In genomic region chr2:219205165-219205538, GRCh38 we compare ENCODE assay signal across 17 cellular contexts. TPM values are rescaled to one million over a fixed set of nuclear protein-coding genes. Genes with fewer than 3 reads are reported as not detected.
DNase-seq lines count a peak whose midpoint lies in the region; ATAC-seq, FAIRE-seq and TF ChIP-seq lines count a peak whose summit lies in the region.
"Had no signal": no experiment of that assay in that cellular context is flagged by ENCODE, and none has a peak within 500 bp of the region (broad histone marks: within the 10 kb centered on the region; RNA-seq: fewer than 3 reads in every experiment).

No MANE protein-coding gene starts in this region.

- TF ChIP-seq EP300 in HepG2 (IDR thresholded peaks at IDR 0.05; ENCODE audit: low read depth in 2 of 2, low read length in 2 of 2) (no peak), HepG2 (CRISPR knock-in tag; IDR thresholded peaks at IDR 0.05; ENCODE audit: borderline replicate concordance) (no peak)

- FAIRE-seq in HepG2 (lab: Jason Lieb, UNC) = no peak
- FAIRE-seq: H1 had no signal

- POLR2A ChIA-PET in HepG2 (lab: Yijun Ruan, JAX) = interaction anchor here (1.4 to 5.6 kb wide), 2 partner anchors 12 to 29 kb away, joined by 3 to 196 read pairs; partner anchors contain the start of genes ABCB6 and CNPPD1
- POLR2A ChIA-PET in activated CD8-positive, alpha-beta T cell treated with anti-CD3 and anti-CD28 coated beads, Interleukin-2, amount 10 ng/mL, durations not matched to agents 7 days and 5 days (lab: Charles Lee) = interaction anchor here (1.1 to 5.3 kb wide), 3 partner anchors 8 to 29 kb away, joined by 7 to 49 read pairs (median 9); partner anchors contain the start of genes ABCB6, CNPPD1 and RETREG2

- in situ Hi-C loops in HepG2 (cut with HindIII; ENCODE audit: extremely low pct_ligation_motif_present, low pct_unique_long_range_greater_than_20kb) = loop anchor here (5.0 kb wide), 1 partner anchor 33 kb away; the partner anchor contains the start of gene SLC23A3

- H3K4me3 ChIP-seq in HepG2 (replicated peaks in 1 of 3; ENCODE audit: insufficient read depth in 1 of 3, low read depth in 2 of 3, low read length in 3 of 3) (no peak overlapping the region), right lobe of liver (no peak overlapping the region)
- H3K4me3 ChIP-seq: SJSA1 had no signal

- no peaks in the 10 kb centered on the region for H4K20me1 ChIP-seq in HepG2 (ENCODE audit: insufficient read depth, low read length)

- no peak for TF ChIP-seq POLR2A in HepG2 (IDR thresholded peaks at IDR 0.05; ENCODE audit: insufficient read depth in 1 of 2, low read depth in 2 of 2, low read length in 2 of 2)
- no peak for TF ChIP-seq POLR2A in right lobe of liver (IDR thresholded peaks at IDR 0.05)

- peaks cover 53% of the 10 kb centered on the region for H3K4me1 Mint-ChIP-seq in activated CD8-positive, alpha-beta T cell treated with anti-CD3 and anti-CD28 coated beads, Interleukin-2, amount 10 ng/mL, durations not matched to agents 7 days and 5 days (ENCODE audit: low read depth)
- H3K4me1 Mint-ChIP-seq in naive B cell = peaks cover 12 to 29% (median 21%) of the 10 kb centered on the region in 3 donors
- peaks cover 18% of the 10 kb centered on the region for H3K4me1 Mint-ChIP-seq in type B pancreatic cell (ENCODE audit: unreplicated experiment)

- no peak overlapping the region for H3K4me3 Mint-ChIP-seq in activated CD8-positive, alpha-beta T cell treated with anti-CD3 and anti-CD28 coated beads, Interleukin-2, amount 10 ng/mL, durations not matched to agents 7 days and 5 days
- H3K4me3 Mint-ChIP-seq in naive B cell = peak overlapping the region in 5 of 8 donors; percentile 20 to 76 (median 62)
- peak overlapping the region; percentile 51 for H3K4me3 Mint-ChIP-seq in type B pancreatic cell

- intact Hi-C loops in HepG2 (cut with micrococcal nuclease; ENCODE audit: unreplicated experiment) (no loop called here), right lobe of liver (cut with DNase I) (loop anchor here in 1 of 2 donors (5.0 kb wide), 1 partner anchor 33 kb away; the partner anchor contains the start of gene SLC23A3)

- no peak overlapping the region for H2AFZ ChIP-seq in HepG2 (ENCODE audit: low read length)

- H3K4me1 ChIP-seq in HepG2 (ENCODE audit: insufficient read depth, low read length) (peaks cover 53% of the 10 kb centered on the region), right lobe of liver (peaks cover 0 to 24% (median 8%) of the 10 kb centered on the region in 4 donors)

- WGBS in HepG2 (ENCODE audit: low lambda C conversion rate) = 83% methylated on average over 5 of the region's 5 CpGs
- 89% methylated on average over 5 of the region's 5 CpGs for WGBS in right lobe of liver (ENCODE audit: insufficient coverage, low coverage, low lambda C conversion rate, missing lambda C conversion rate)

- H3K36me3 Mint-ChIP-seq in activated CD8-positive, alpha-beta T cell treated with anti-CD3 and anti-CD28 coated beads, Interleukin-2, amount 10 ng/mL, durations not matched to agents 7 days and 5 days (ENCODE audit: low read depth) = peaks cover 50% of the 10 kb centered on the region
- H3K36me3 Mint-ChIP-seq in naive B cell (no peaks in the 10 kb centered on the region), type B pancreatic cell (no peaks in the 10 kb centered on the region)

- H3K9me3 ChIP-seq in HepG2 (ENCODE audit: low read length) = no peaks in the 10 kb centered on the region
- H3K9me3 ChIP-seq in right lobe of liver = no peaks in the 10 kb centered on the region
- H3K9me3 ChIP-seq: psoas muscle, SJSA1 had no signal

- peaks cover 6% of the 10 kb centered on the region for H3K79me2 ChIP-seq in HepG2 (ENCODE audit: insufficient read depth, low read length)

- H3K36me3 ChIP-seq in HepG2 (replicated peaks in 1 of 2; ENCODE audit: control insufficient read depth in 1 of 2, insufficient read depth in 2 of 2, low read length in 2 of 2) (peaks cover 2 to 11% of the 10 kb centered on the region in 2 experiments), right lobe of liver (peaks cover 0 to 16% (median 5%) of the 10 kb centered on the region in 4 donors)

- no peaks in the 10 kb centered on the region; a peak in 1 of 5 replicates for H3K27me3 ChIP-seq in HepG2 (ENCODE audit: control insufficient read depth in 1 of 2, insufficient read depth in 2 of 2, low read length in 2 of 2)
- H3K27me3 ChIP-seq in right lobe of liver = no peaks in the 10 kb centered on the region
- H3K27me3 ChIP-seq: SJSA1 had no signal

- no peaks in the 10 kb centered on the region for H3K27me3 Mint-ChIP-seq in activated CD8-positive, alpha-beta T cell treated with anti-CD3 and anti-CD28 coated beads, Interleukin-2, amount 10 ng/mL, durations not matched to agents 7 days and 5 days (ENCODE audit: low read depth)
- H3K27me3 Mint-ChIP-seq in naive B cell (peaks cover 0 to 5% (median 0%) of the 10 kb centered on the region in 3 donors), type B pancreatic cell (peaks cover 8% of the 10 kb centered on the region)

- H3K27ac ChIP-seq in HepG2 (ENCODE audit: extremely low read length, insufficient read depth, low read length) (no peak overlapping the region), right lobe of liver (no peak overlapping the region)
- H3K27ac ChIP-seq: SJSA1 had no signal

- H3K4me2 ChIP-seq in HepG2 (ENCODE audit: low read depth, low read length) = no peak overlapping the region

- no peak overlapping the region for H3K9ac ChIP-seq in HepG2 (ENCODE audit: insufficient read depth, low read depth, low read length)

- no peak for TF ChIP-seq RAD21 in HepG2 (CRISPR knock-in tag; IDR thresholded peaks at IDR 0.05)

- DNase-seq in HepG2 (ENCODE audit: low spot score) (no peak), right lobe of liver (no peak), naive B cell (no peak), type B pancreatic cell (ENCODE audit: extremely low spot score, unreplicated experiment) (no peak), epidermal melanocyte (ENCODE audit: insufficient read length, low spot score) (no peak), NCI-H82 (lab: John Stamatoyannopoulos, UW) (no peak), kidney glomerular epithelial cell (lab: John Stamatoyannopoulos, UW) (no peak)
- DNase-seq in activated CD8-positive, alpha-beta T cell treated with anti-CD3 and anti-CD28 coated beads, Interleukin-2, amount 10 ng/mL, durations not matched to agents 7 days and 5 days = no peak
- DNase-seq: mesendoderm, NCI-H1048, NCI-H2029, psoas muscle, trophoblast cell, WERI-Rb-1 had no signal

- no peak for ATAC-seq in HepG2
- no peak for ATAC-seq in right lobe of liver
- no peak for ATAC-seq in activated CD8-positive, alpha-beta T cell treated with anti-CD3 and anti-CD28 coated beads, Interleukin-2, amount 10 ng/mL, durations not matched to agents 7 days and 5 days
- ATAC-seq in naive B cell (ENCODE audit: low read depth in 2 of 2) = no peak
- ATAC-seq: Panc1, psoas muscle had no signal

- no TSS peak for BruUV-seq in HepG2 (replicated peaks; lab: Mats Ljungman, UMichigan)

- H3K27ac Mint-ChIP-seq in activated CD8-positive, alpha-beta T cell treated with anti-CD3 and anti-CD28 coated beads, Interleukin-2, amount 10 ng/mL, durations not matched to agents 7 days and 5 days = peak overlapping the region; percentile 55
- peak overlapping the region in 3 of 6 donors; percentile 19 to 89 (median 70) for H3K27ac Mint-ChIP-seq in naive B cell
- H3K27ac Mint-ChIP-seq in type B pancreatic cell = no peak overlapping the region

- peaks cover 9% of the 10 kb centered on the region for H3K9me3 Mint-ChIP-seq in activated CD8-positive, alpha-beta T cell treated with anti-CD3 and anti-CD28 coated beads, Interleukin-2, amount 10 ng/mL, durations not matched to agents 7 days and 5 days (ENCODE audit: insufficient read depth)
- no peaks in the 10 kb centered on the region for H3K9me3 Mint-ChIP-seq in naive B cell
- no peaks in the 10 kb centered on the region for H3K9me3 Mint-ChIP-seq in type B pancreatic cell

- TF ChIP-seq CTCF in HepG2 (CRISPR knock-in tag; IDR thresholded peaks at IDR 0.05) = no peak
- no peak for TF ChIP-seq CTCF in right lobe of liver (IDR thresholded peaks at IDR 0.05)
- no peak for TF ChIP-seq CTCF in type B pancreatic cell (conservative IDR thresholded peaks at IDR 0.05)

- CTCF ChIA-PET in HepG2 (lab: Yijun Ruan, JAX; ENCODE audit: low intra/inter-chr PET ratio, low total read pairs) = interaction anchor here (0.9 kb wide), 1 partner anchor 90 kb away, joined by 3 read pairs; no protein-coding TSS in a partner anchor
- CTCF ChIA-PET in activated CD8-positive, alpha-beta T cell treated with anti-CD3 and anti-CD28 coated beads, Interleukin-2, amount 10 ng/mL, durations not matched to agents 7 days and 5 days (lab: Charles Lee) = interaction anchor here (1.1 to 2.0 kb wide), 4 partner anchors 8 to 329 kb away, joined by 3 to 17 read pairs (median 10); partner anchors contain the start of gene CNPPD1

RNA-seq across cellular contexts. Expression of gene ZFAND2B, which starts 1.4 kb away (rescaled TPM):
- total RNA-seq in HepG2 (2016; rRNA removed; fragmentation: Illumina TruSeq; extraction: Trizol) (39.4 and 53.3 TPM in 2 replicates), right lobe of liver (10 to 100 TPM; 20.7 to 32.3 (median 28.8) TPM), type B pancreatic cell (ENCODE audit: low replicate concordance) (25.9 and 28.2 TPM in 2 replicates)
- 97.6 and 112 TPM in 2 replicates for total RNA-seq in HepG2 (2016; cell fraction: cytosol; rRNA removed; fragmentation: Illumina TruSeq; extraction: Trizol; ENCODE audit: low read depth)
- total RNA-seq in HepG2 (2016; cell fraction: insoluble cytoplasmic fraction; rRNA removed; fragmentation: Illumina TruSeq; extraction: Trizol) = 37.3 and 56.7 TPM in 2 replicates
- total RNA-seq in HepG2 (2016; cell fraction: membrane; rRNA removed; fragmentation: Illumina TruSeq; extraction: Trizol) = 81.3 and 81.5 TPM in 2 replicates
- 38.7 and 41.0 TPM in 2 replicates for total RNA-seq in HepG2 (2016; cell fraction: nucleus; rRNA removed; fragmentation: Illumina TruSeq; extraction: Trizol)
- polyA plus RNA-seq in HepG2 (2011; rRNA removed) (115 and 139 TPM in 2 replicates), naive B cell (ENCODE audit: low read depth in 6 of 6) (10 to 100 TPM; 50.7 to 77.7 (median 57.9) TPM)
- polyA plus RNA-seq in HepG2 (2011; cell fraction: cytosol; rRNA removed) = 86.0 and 119 TPM in 2 replicates
- polyA plus RNA-seq in HepG2 (2011; cell fraction: nucleus; rRNA removed) = 440 and 456 TPM in 2 replicates
- polyA plus RNA-seq in HepG2 (2012) = 61.3 and 62.2 TPM in 2 replicates
- 85.1 and 89.2 TPM in 2 replicates for polyA plus RNA-seq in HepG2 (2016; cell fraction: cytosol; fragmentation: Illumina TruSeq; extraction: Trizol; ENCODE audit: low read depth)
- 42.7 and 45.5 TPM in 2 replicates for polyA plus RNA-seq in HepG2 (2016; cell fraction: insoluble cytoplasmic fraction; fragmentation: Illumina TruSeq; extraction: Trizol; ENCODE audit: low read depth)
- 68.1 and 69.5 TPM in 2 replicates for polyA plus RNA-seq in HepG2 (2016; cell fraction: membrane; fragmentation: Illumina TruSeq; extraction: Trizol; ENCODE audit: low read depth)
- 75.7 and 78.1 TPM in 2 replicates for polyA plus RNA-seq in HepG2 (2016; cell fraction: nucleus; fragmentation: Illumina TruSeq; extraction: Trizol; ENCODE audit: insufficient read depth, low read depth)
- 29.2 and 84.0 TPM in 2 replicates for polyA minus RNA-seq in HepG2 (2011; rRNA and poly(A)+ RNA removed; ENCODE audit: low replicate concordance)
- polyA minus RNA-seq in HepG2 (2011; cell fraction: cytosol; rRNA and poly(A)+ RNA removed) = 21.6 and 22.7 TPM in 2 replicates
- 88.6 and 99.7 TPM in 2 replicates for polyA minus RNA-seq in HepG2 (2011; cell fraction: nucleus; rRNA and poly(A)+ RNA removed)
- 10 to 100 TPM; 57.0 to 59.5 TPM for total RNA-seq in activated CD8-positive, alpha-beta T cell treated with anti-CD3 and anti-CD28 coated beads, Interleukin-2, amount 10 ng/mL, durations not matched to agents 7 days and 5 days

RNA-seq across cellular contexts. Expression of gene ABCB6, which starts 13.6 kb away (rescaled TPM):
- 51.3 and 137 TPM in 2 replicates for total RNA-seq in HepG2 (2016; rRNA removed; fragmentation: Illumina TruSeq; extraction: Trizol)
- 28.1 and 35.8 TPM in 2 replicates for total RNA-seq in HepG2 (2016; cell fraction: cytosol; rRNA removed; fragmentation: Illumina TruSeq; extraction: Trizol; ENCODE audit: low read depth)
- total RNA-seq in HepG2 (2016; cell fraction: insoluble cytoplasmic fraction; rRNA removed; fragmentation: Illumina TruSeq; extraction: Trizol) = 43.5 and 141 TPM in 2 replicates
- total RNA-seq in HepG2 (2016; cell fraction: membrane; rRNA removed; fragmentation: Illumina TruSeq; extraction: Trizol) = 47.7 and 48.7 TPM in 2 replicates
- total RNA-seq in HepG2 (2016; cell fraction: nucleus; rRNA removed; fragmentation: Illumina TruSeq; extraction: Trizol) = 116 and 133 TPM in 2 replicates
- 91.1 and 106 TPM in 2 replicates for polyA plus RNA-seq in HepG2 (2011; rRNA removed)
- polyA plus RNA-seq in HepG2 (2011; cell fraction: cytosol; rRNA removed) = 41.3 and 55.0 TPM in 2 replicates
- polyA plus RNA-seq in HepG2 (2011; cell fraction: nucleus; rRNA removed) = 379 and 422 TPM in 2 replicates
- 116 and 121 TPM in 2 replicates for polyA plus RNA-seq in HepG2 (2012)
- polyA plus RNA-seq in HepG2 (2016; cell fraction: cytosol; fragmentation: Illumina TruSeq; extraction: Trizol; ENCODE audit: low read depth) = 19.8 and 20.8 TPM in 2 replicates
- polyA plus RNA-seq in HepG2 (2016; cell fraction: insoluble cytoplasmic fraction; fragmentation: Illumina TruSeq; extraction: Trizol; ENCODE audit: low read depth) = 40.4 and 42.9 TPM in 2 replicates
- 30.7 and 31.5 TPM in 2 replicates for polyA plus RNA-seq in HepG2 (2016; cell fraction: membrane; fragmentation: Illumina TruSeq; extraction: Trizol; ENCODE audit: low read depth)
- polyA plus RNA-seq in HepG2 (2016; cell fraction: nucleus; fragmentation: Illumina TruSeq; extraction: Trizol; ENCODE audit: insufficient read depth, low read depth) = 219 and 220 TPM in 2 replicates
- polyA minus RNA-seq in HepG2 (2011; rRNA and poly(A)+ RNA removed; ENCODE audit: low replicate concordance) = 38.6 and 282 TPM in 2 replicates
- 35.0 and 43.2 TPM in 2 replicates for polyA minus RNA-seq in HepG2 (2011; cell fraction: cytosol; rRNA and poly(A)+ RNA removed)
- 86.5 and 121 TPM in 2 replicates for polyA minus RNA-seq in HepG2 (2011; cell fraction: nucleus; rRNA and poly(A)+ RNA removed)
- 10 to 100 TPM; 20.3 to 72.5 (median 37.3) TPM for total RNA-seq in right lobe of liver
- total RNA-seq in activated CD8-positive, alpha-beta T cell treated with anti-CD3 and anti-CD28 coated beads, Interleukin-2, amount 10 ng/mL, durations not matched to agents 7 days and 5 days = 10 to 100 TPM; 11.6 to 11.9 TPM
- polyA plus RNA-seq in naive B cell (ENCODE audit: low read depth in 6 of 6) = 1 to 10 TPM in 5 of 6 donors, not detected in 1; 2.1 to 6.4 (median 3.2) TPM
- total RNA-seq in type B pancreatic cell (ENCODE audit: low replicate concordance) = 40.4 and 70.7 TPM in 2 replicates

RNA-seq across cellular contexts. Expression of gene ATG9A, which starts 24.3 kb away (rescaled TPM):
- 22.2 and 35.0 TPM in 2 replicates for total RNA-seq in HepG2 (2016; rRNA removed; fragmentation: Illumina TruSeq; extraction: Trizol)
- 4.5 and 6.5 TPM in 2 replicates for total RNA-seq in HepG2 (2016; cell fraction: cytosol; rRNA removed; fragmentation: Illumina TruSeq; extraction: Trizol; ENCODE audit: low read depth)
- 20.4 and 32.7 TPM in 2 replicates for total RNA-seq in HepG2 (2016; cell fraction: insoluble cytoplasmic fraction; rRNA removed; fragmentation: Illumina TruSeq; extraction: Trizol)
- total RNA-seq in HepG2 (2016; cell fraction: membrane; rRNA removed; fragmentation: Illumina TruSeq; extraction: Trizol) = 16.0 and 25.9 TPM in 2 replicates
- 35.0 and 40.9 TPM in 2 replicates for total RNA-seq in HepG2 (2016; cell fraction: nucleus; rRNA removed; fragmentation: Illumina TruSeq; extraction: Trizol)
- polyA plus RNA-seq in HepG2 (2011; rRNA removed) = 131 and 172 TPM in 2 replicates
- 123 and 128 TPM in 2 replicates for polyA plus RNA-seq in HepG2 (2011; cell fraction: cytosol; rRNA removed)
- 189 and 211 TPM in 2 replicates for polyA plus RNA-seq in HepG2 (2011; cell fraction: nucleus; rRNA removed)
- 94.7 and 110 TPM in 2 replicates for polyA plus RNA-seq in HepG2 (2012)
- 5.3 and 5.7 TPM in 2 replicates for polyA plus RNA-seq in HepG2 (2016; cell fraction: cytosol; fragmentation: Illumina TruSeq; extraction: Trizol; ENCODE audit: low read depth)
- 22.5 and 28.3 TPM in 2 replicates for polyA plus RNA-seq in HepG2 (2016; cell fraction: insoluble cytoplasmic fraction; fragmentation: Illumina TruSeq; extraction: Trizol; ENCODE audit: low read depth)
- polyA plus RNA-seq in HepG2 (2016; cell fraction: membrane; fragmentation: Illumina TruSeq; extraction: Trizol; ENCODE audit: low read depth) = 17.7 and 19.4 TPM in 2 replicates
- polyA plus RNA-seq in HepG2 (2016; cell fraction: nucleus; fragmentation: Illumina TruSeq; extraction: Trizol; ENCODE audit: insufficient read depth, low read depth) = 57.3 and 62.1 TPM in 2 replicates
- polyA minus RNA-seq in HepG2 (2011; rRNA and poly(A)+ RNA removed; ENCODE audit: low replicate concordance) = 133 and 388 TPM in 2 replicates
- 97.2 and 111 TPM in 2 replicates for polyA minus RNA-seq in HepG2 (2011; cell fraction: cytosol; rRNA and poly(A)+ RNA removed)
- 57.6 and 91.8 TPM in 2 replicates for polyA minus RNA-seq in HepG2 (2011; cell fraction: nucleus; rRNA and poly(A)+ RNA removed)
- total RNA-seq in right lobe of liver = 10 to 100 TPM; 28.3 to 39.6 (median 33.2) TPM
- 10 to 100 TPM; 51.7 to 53.8 TPM for total RNA-seq in activated CD8-positive, alpha-beta T cell treated with anti-CD3 and anti-CD28 coated beads, Interleukin-2, amount 10 ng/mL, durations not matched to agents 7 days and 5 days
- polyA plus RNA-seq in naive B cell (ENCODE audit: low read depth in 6 of 6) = 10 to 100 TPM; 12.6 to 25.4 (median 18.1) TPM
- 46.4 and 52.9 TPM in 2 replicates for total RNA-seq in type B pancreatic cell (ENCODE audit: low replicate concordance)

RNA-seq across cellular contexts. Expression of gene ANKZF1, which starts 24.5 kb away (rescaled TPM):
- total RNA-seq in HepG2 (2016; rRNA removed; fragmentation: Illumina TruSeq; extraction: Trizol) (14.6 and 25.3 TPM in 2 replicates), right lobe of liver (10 to 100 TPM; 19.3 to 27.8 (median 24.5) TPM), type B pancreatic cell (ENCODE audit: low replicate concordance) (58.7 and 58.8 TPM in 2 replicates)
- total RNA-seq in HepG2 (2016; cell fraction: cytosol; rRNA removed; fragmentation: Illumina TruSeq; extraction: Trizol; ENCODE audit: low read depth) = 7.2 and 11.5 TPM in 2 replicates
- 15.1 and 28.1 TPM in 2 replicates for total RNA-seq in HepG2 (2016; cell fraction: insoluble cytoplasmic fraction; rRNA removed; fragmentation: Illumina TruSeq; extraction: Trizol)
- total RNA-seq in HepG2 (2016; cell fraction: membrane; rRNA removed; fragmentation: Illumina TruSeq; extraction: Trizol) = 9.6 and 9.7 TPM in 2 replicates
- total RNA-seq in HepG2 (2016; cell fraction: nucleus; rRNA removed; fragmentation: Illumina TruSeq; extraction: Trizol) = 35.5 and 43.3 TPM in 2 replicates
- polyA plus RNA-seq in HepG2 (2011; rRNA removed) (128 and 131 TPM in 2 replicates), naive B cell (ENCODE audit: low read depth in 6 of 6) (10 to 100 TPM; 22.4 to 45.5 (median 25.4) TPM)
- polyA plus RNA-seq in HepG2 (2011; cell fraction: cytosol; rRNA removed) = 31.4 and 41.4 TPM in 2 replicates
- 741 and 801 TPM in 2 replicates for polyA plus RNA-seq in HepG2 (2011; cell fraction: nucleus; rRNA removed)
- polyA plus RNA-seq in HepG2 (2012) = 97.7 and 105 TPM in 2 replicates
- 1.9 and 2.1 TPM in 2 replicates for polyA plus RNA-seq in HepG2 (2016; cell fraction: cytosol; fragmentation: Illumina TruSeq; extraction: Trizol; ENCODE audit: low read depth)
- 12.2 and 12.4 TPM in 2 replicates for polyA plus RNA-seq in HepG2 (2016; cell fraction: insoluble cytoplasmic fraction; fragmentation: Illumina TruSeq; extraction: Trizol; ENCODE audit: low read depth)
- 3.0 and 3.3 TPM in 2 replicates for polyA plus RNA-seq in HepG2 (2016; cell fraction: membrane; fragmentation: Illumina TruSeq; extraction: Trizol; ENCODE audit: low read depth)
- 74.4 and 78.7 TPM in 2 replicates for polyA plus RNA-seq in HepG2 (2016; cell fraction: nucleus; fragmentation: Illumina TruSeq; extraction: Trizol; ENCODE audit: insufficient read depth, low read depth)
- 27.1 and 66.1 TPM in 2 replicates for polyA minus RNA-seq in HepG2 (2011; rRNA and poly(A)+ RNA removed; ENCODE audit: low replicate concordance)
- 26.1 and 28.4 TPM in 2 replicates for polyA minus RNA-seq in HepG2 (2011; cell fraction: cytosol; rRNA and poly(A)+ RNA removed)
- polyA minus RNA-seq in HepG2 (2011; cell fraction: nucleus; rRNA and poly(A)+ RNA removed) = 218 and 249 TPM in 2 replicates
- total RNA-seq in activated CD8-positive, alpha-beta T cell treated with anti-CD3 and anti-CD28 coated beads, Interleukin-2, amount 10 ng/mL, durations not matched to agents 7 days and 5 days = 100 to 1,000 TPM; 106 to 114 TPM

RNA-seq across cellular contexts. Expression of gene RETREG2, which starts 27.1 kb away (rescaled TPM):
- 59.7 and 86.0 TPM in 2 replicates for total RNA-seq in HepG2 (2016; rRNA removed; fragmentation: Illumina TruSeq; extraction: Trizol)
- 29.5 and 34.8 TPM in 2 replicates for total RNA-seq in HepG2 (2016; cell fraction: cytosol; rRNA removed; fragmentation: Illumina TruSeq; extraction: Trizol; ENCODE audit: low read depth)
- 56.6 and 88.6 TPM in 2 replicates for total RNA-seq in HepG2 (2016; cell fraction: insoluble cytoplasmic fraction; rRNA removed; fragmentation: Illumina TruSeq; extraction: Trizol)
- 119 and 127 TPM in 2 replicates for total RNA-seq in HepG2 (2016; cell fraction: membrane; rRNA removed; fragmentation: Illumina TruSeq; extraction: Trizol)
- total RNA-seq in HepG2 (2016; cell fraction: nucleus; rRNA removed; fragmentation: Illumina TruSeq; extraction: Trizol) = 52.2 and 63.7 TPM in 2 replicates
- 134 and 137 TPM in 2 replicates for polyA plus RNA-seq in HepG2 (2011; rRNA removed)
- polyA plus RNA-seq in HepG2 (2011; cell fraction: cytosol; rRNA removed) = 145 and 149 TPM in 2 replicates
- 127 and 155 TPM in 2 replicates for polyA plus RNA-seq in HepG2 (2011; cell fraction: nucleus; rRNA removed)
- polyA plus RNA-seq in HepG2 (2012) = 82.7 and 89.2 TPM in 2 replicates
- 47.5 and 51.2 TPM in 2 replicates for polyA plus RNA-seq in HepG2 (2016; cell fraction: cytosol; fragmentation: Illumina TruSeq; extraction: Trizol; ENCODE audit: low read depth)
- 51.2 and 58.4 TPM in 2 replicates for polyA plus RNA-seq in HepG2 (2016; cell fraction: insoluble cytoplasmic fraction; fragmentation: Illumina TruSeq; extraction: Trizol; ENCODE audit: low read depth)
- polyA plus RNA-seq in HepG2 (2016; cell fraction: membrane; fragmentation: Illumina TruSeq; extraction: Trizol; ENCODE audit: low read depth) = 95.6 and 101 TPM in 2 replicates
- 84.0 and 89.2 TPM in 2 replicates for polyA plus RNA-seq in HepG2 (2016; cell fraction: nucleus; fragmentation: Illumina TruSeq; extraction: Trizol; ENCODE audit: insufficient read depth, low read depth)
- 148 and 315 TPM in 2 replicates for polyA minus RNA-seq in HepG2 (2011; rRNA and poly(A)+ RNA removed; ENCODE audit: low replicate concordance)
- 63.9 and 70.8 TPM in 2 replicates for polyA minus RNA-seq in HepG2 (2011; cell fraction: cytosol; rRNA and poly(A)+ RNA removed)
- polyA minus RNA-seq in HepG2 (2011; cell fraction: nucleus; rRNA and poly(A)+ RNA removed) = 91.3 and 97.2 TPM in 2 replicates
- 10 to 100 TPM; 33.6 to 77.9 (median 51.0) TPM for total RNA-seq in right lobe of liver
- 100 to 1,000 TPM; 104 to 111 TPM for total RNA-seq in activated CD8-positive, alpha-beta T cell treated with anti-CD3 and anti-CD28 coated beads, Interleukin-2, amount 10 ng/mL, durations not matched to agents 7 days and 5 days
- polyA plus RNA-seq in naive B cell (ENCODE audit: low read depth in 6 of 6) = 100 to 1,000 TPM in 1 of 6 donors, 10 to 100 TPM in 5; 54.7 to 113 (median 62.7) TPM
- 86.2 and 88.7 TPM in 2 replicates for total RNA-seq in type B pancreatic cell (ENCODE audit: low replicate concordance)
